In the genomic region with DNA sequence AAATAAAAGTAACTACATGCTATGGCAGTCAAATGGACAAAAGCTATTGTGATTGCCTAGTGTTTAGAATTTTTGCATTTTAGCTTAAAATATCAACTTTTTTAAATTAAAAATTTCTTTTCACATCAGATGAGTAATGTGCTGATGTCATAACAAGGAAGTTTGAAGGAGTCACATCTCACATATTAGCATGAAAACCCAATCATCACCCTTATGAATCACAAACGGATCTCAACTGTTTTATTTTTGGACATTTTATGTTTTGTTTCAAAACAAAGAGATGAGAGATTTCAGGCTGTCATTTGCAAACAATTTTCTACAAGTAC, we compare ENCODE assay signal across 13 cellular contexts. TPM values are rescaled to one million over a fixed set of nuclear protein-coding genes. Genes with fewer than 3 reads are reported as not detected.
DNase-seq lines count a peak whose midpoint lies in the region; ATAC-seq lines count a peak whose summit lies in the region.
"Had no signal": no experiment of that assay in that cellular context is flagged by ENCODE, and none has a peak within 500 bp of the region (broad histone marks: within the 10 kb centered on the region; RNA-seq: fewer than 3 reads in every experiment).

No MANE protein-coding gene starts in this region.

- no peaks in the 10 kb centered on the region for H3K36me3 Mint-ChIP-seq in activated T-helper 17 cell treated with anti-CD3 and anti-CD28 coated beads, Interleukin-2, amount 50 U/mL, for 72 hours (ENCODE audit: low read depth)

- peaks cover 9% of the 10 kb centered on the region for H3K27me3 Mint-ChIP-seq in activated T-helper 17 cell treated with anti-CD3 and anti-CD28 coated beads, Interleukin-2, amount 50 U/mL, for 72 hours
- H3K27me3 Mint-ChIP-seq: T-cell had no signal

- H3K4me1 Mint-ChIP-seq in activated T-helper 17 cell treated with anti-CD3 and anti-CD28 coated beads, Interleukin-2, amount 50 U/mL, for 72 hours = peaks cover 11% of the 10 kb centered on the region

- peak; percentile 55 for ATAC-seq in activated T-helper 17 cell treated with anti-CD3 and anti-CD28 coated beads, Interleukin-2, amount 50 U/mL, for 72 hours (replicated peaks)
- no peak for ATAC-seq in GM21619 (IDR thresholded peaks at IDR 0.05; ENCODE audit: unreplicated experiment)
- no peak for ATAC-seq in HG03097 (IDR thresholded peaks at IDR 0.05; ENCODE audit: low FRiP score, unreplicated experiment)
- ATAC-seq: psoas muscle, T-cell had no signal

- DNase-seq in EH (ENCODE audit: low read depth) (peak; percentile 80), HS-5 (ENCODE audit: low read depth) (peak; percentile 63), hepatic stellate cell (ENCODE audit: low spot score) (peak; percentile 27), NCI-H748 treated with DMSO at 0.1 percent for 48 hours (lab: John Stamatoyannopoulos, UW) (no peak), GM19240 (ENCODE audit: insufficient read length, low spot score) (no peak)
- DNase-seq: MM.1S, NCI-H510A treated with DMSO at 0.1 percent for 48 hours, psoas muscle, T-cell, tibial artery had no signal

- H3K4me3 Mint-ChIP-seq in activated T-helper 17 cell treated with anti-CD3 and anti-CD28 coated beads, Interleukin-2, amount 50 U/mL, for 72 hours = no peak overlapping the region
- H3K4me3 Mint-ChIP-seq: T-cell had no signal

- H3K27ac Mint-ChIP-seq in activated T-helper 17 cell treated with anti-CD3 and anti-CD28 coated beads, Interleukin-2, amount 50 U/mL, for 72 hours = no peak overlapping the region
- H3K27ac Mint-ChIP-seq: T-cell had no signal

- no peaks in the 10 kb centered on the region for H3K9me3 Mint-ChIP-seq in activated T-helper 17 cell treated with anti-CD3 and anti-CD28 coated beads, Interleukin-2, amount 50 U/mL, for 72 hours
- H3K9me3 Mint-ChIP-seq: T-cell had no signal

RNA-seq across cellular contexts. Expression of a gene that starts 53.6 kb away (rescaled TPM):
- 10 to 100 TPM; 16.6 to 32.4 TPM for total RNA-seq in activated T-helper 17 cell treated with anti-CD3 and anti-CD28 coated beads, Interleukin-2, amount 50 U/mL, for 72 hours

RNA-seq across cellular contexts. Expression of a gene that starts 58.5 kb away (rescaled TPM):
- 10 to 100 TPM; 30.0 to 36.6 TPM for total RNA-seq in activated T-helper 17 cell treated with anti-CD3 and anti-CD28 coated beads, Interleukin-2, amount 50 U/mL, for 72 hours

Comparison
In these comparisons a context has a peak if more than half of its experiments do, and no peak if none do; other contexts are left out.
1. DNase-seq: peak in EH (single experiment), HS-5 (single experiment) and hepatic stellate cell (single experiment); none in NCI-H748 treated with DMSO at 0.1 percent for 48 hours (single experiment) and GM19240 (single experiment).